13 cellular contexts compared by ENCODE assay signal in genomic region chr12:3333583-3333982, GRCh38.
A peak's percentile ranks its signal among the peaks of the same experiment; 100 is the strongest.
DNase-seq lines count a peak whose midpoint lies in the region; ATAC-seq and TF ChIP-seq lines count a peak whose summit lies in the region.
"Had no signal": no experiment of that assay in that cellular context is flagged by ENCODE, and none has a peak within 500 bp of the region (broad histone marks: within the 10 kb centered on the region; RNA-seq: fewer than 3 reads in every experiment).

No MANE protein-coding gene starts in this region.

- TF ChIP-seq POLR2A in sigmoid colon (IDR thresholded peaks at IDR 0.05): no peak

- in situ Hi-C loops in SK-MEL-5 (cut with HindIII; ENCODE audit: low pct_unique_long_range_greater_than_20kb, low sequenced_read_pairs): no loop called here

- H3K4me3 ChIP-seq in right cardiac atrium (ENCODE audit: low read length): no peak overlapping the region
- no peak overlapping the region for H3K4me3 ChIP-seq in sigmoid colon
- H3K4me3 ChIP-seq: esophagus muscularis mucosa, vagina had no signal

- peak overlapping the region; percentile 53 for H3K27ac ChIP-seq in right cardiac atrium (ENCODE audit: low read length)
- no peak overlapping the region for H3K27ac ChIP-seq in sigmoid colon
- H3K27ac ChIP-seq: esophagus muscularis mucosa, vagina had no signal

- intact Hi-C loops in right cardiac atrium (cut with DNase I): no loop called here
- intact Hi-C loops in sigmoid colon (cut with DNase I): no loop called here

- H3K4me1 ChIP-seq in right cardiac atrium (ENCODE audit: control insufficient read depth, insufficient read depth, low read length) (peaks cover 5% of the 10 kb centered on the region), sigmoid colon (peaks cover 0 to 15% (median 5%) of the 10 kb centered on the region in 4 donors)
- H3K4me1 ChIP-seq: vagina had no signal

- TF ChIP-seq EP300 in sigmoid colon (IDR thresholded peaks at IDR 0.05): no peak

- no peak for TF ChIP-seq CTCF in sigmoid colon (IDR thresholded peaks at IDR 0.05)

- H3K9me3 ChIP-seq in right cardiac atrium (ENCODE audit: control insufficient read depth, low read length): no peaks in the 10 kb centered on the region
- H3K9me3 ChIP-seq in sigmoid colon: no peaks in the 10 kb centered on the region
- H3K9me3 ChIP-seq: esophagus muscularis mucosa, vagina had no signal

- ATAC-seq in right cardiac atrium (peak; percentile 33 to 54), HG02870 (IDR thresholded peaks at IDR 0.05; ENCODE audit: unreplicated experiment) (no peak)

- 43% methylated on average over 10 of the region's 10 CpGs for WGBS in right cardiac atrium
- WGBS in sigmoid colon, 2 donors: 49 to 71% methylated on average over 10 of the region's 10 CpGs

- H3K27me3 ChIP-seq in right cardiac atrium (ENCODE audit: control insufficient read depth, insufficient read depth) (no peaks in the 10 kb centered on the region), sigmoid colon (no peaks in the 10 kb centered on the region)
- H3K27me3 ChIP-seq: vagina had no signal

- DNase-seq in NCI-H82 (lab: John Stamatoyannopoulos, UW): peak; percentile 68
- DNase-seq in NCI-H82 treated with DMSO at 0.1 percent for 48 hours (lab: John Stamatoyannopoulos, UW; ENCODE audit: unreplicated experiment): no peak
- DNase-seq in SK-MEL-5 (ENCODE audit: low read depth, low spot score): peak; percentile 39
- DNase-seq in right cardiac atrium: no peak
- peak; percentile 57 for DNase-seq in sigmoid colon
- DNase-seq in COLO829 (ENCODE audit: low spot score): no peak
- DNase-seq in NCI-H1436 (lab: John Stamatoyannopoulos, UW): no peak
- DNase-seq: cortex of kidney, NCI-H1930, NCI-H748 treated with DMSO at 0.1 percent for 48 hours had no signal

- H3K36me3 ChIP-seq in sigmoid colon: no peaks in the 10 kb centered on the region
- H3K36me3 ChIP-seq: esophagus muscularis mucosa, vagina had no signal

Comparison
In these comparisons a context has a peak if more than half of its experiments do, and no peak if none do; other contexts are left out.
1. DNase-seq: peak in NCI-H82 (single experiment), SK-MEL-5 (single experiment) and sigmoid colon (single experiment); none in NCI-H82 treated with DMSO at 0.1 percent for 48 hours (single experiment), right cardiac atrium (0 of 3), COLO829 (single experiment) and NCI-H1436 (single experiment).